In genomic region chr22:38645430-38645829, GRCh38 we compare ENCODE assay signal across 16 cellular contexts. TPM values are rescaled to one million over a fixed set of nuclear protein-coding genes. Genes with fewer than 3 reads are reported as not detected.
DNase-seq lines count a peak whose midpoint lies in the region; ATAC-seq, FAIRE-seq and TF ChIP-seq lines count a peak whose summit lies in the region.
"Had no signal": no experiment of that assay in that cellular context is flagged by ENCODE, and none has a peak within 500 bp of the region (broad histone marks: within the 10 kb centered on the region; RNA-seq: fewer than 3 reads in every experiment).

No MANE protein-coding gene starts in this region.

- no peaks in the 10 kb centered on the region for H3K36me3 Mint-ChIP-seq in effector memory CD8-positive, alpha-beta T cell (ENCODE audit: insufficient read depth)
- H3K36me3 Mint-ChIP-seq: CD14-positive monocyte; CD8-positive, alpha-beta T cell had no signal

- H3K27ac Mint-ChIP-seq in effector memory CD8-positive, alpha-beta T cell, result no peak overlapping the region
- H3K27ac Mint-ChIP-seq: CD14-positive monocyte; CD8-positive, alpha-beta T cell had no signal

- peaks cover 8% of the 10 kb centered on the region for H3K4me1 ChIP-seq in keratinocyte (ENCODE audit: control insufficient read depth, extremely low read depth, insufficient read depth, low read length)
- H3K4me1 ChIP-seq: Caco-2, HAP-1 had no signal

- TF ChIP-seq CTCF in bronchial epithelial cell (IDR thresholded peaks at IDR 0.05; ENCODE audit: insufficient read depth, low read length, severe bottlenecking), result no peak
- no peak for TF ChIP-seq CTCF in keratinocyte (optimal IDR thresholded peaks at IDR 0.05 in 1 of 3, IDR thresholded peaks at IDR 0.05 in 1 of 3, conservative IDR thresholded peaks at IDR 0.05 in 1 of 3; ENCODE audit: extremely low read depth in 1 of 3, insufficient read depth in 2 of 3, low read length in 3 of 3)

- no peak overlapping the region for H3K4me3 ChIP-seq in bronchial epithelial cell (ENCODE audit: low read depth, low read length)
- H3K4me3 ChIP-seq in keratinocyte (ENCODE audit: control insufficient read depth in 2 of 3, extremely low read depth in 1 of 3, insufficient read depth in 2 of 3, low read depth in 1 of 3, low read length in 3 of 3), result no peak overlapping the region
- H3K4me3 ChIP-seq: HAP-1 had no signal

- no peaks in the 10 kb centered on the region for H3K4me1 Mint-ChIP-seq in effector memory CD8-positive, alpha-beta T cell (ENCODE audit: low read depth in 2 of 2)
- H3K4me1 Mint-ChIP-seq: CD14-positive monocyte had no signal

- H3K27me3 Mint-ChIP-seq in effector memory CD8-positive, alpha-beta T cell, result peaks cover 25 to 33% of the 10 kb centered on the region in 2 donors

- H3K36me3 ChIP-seq in bronchial epithelial cell (ENCODE audit: control insufficient read depth, insufficient read depth, low read length) (no peaks in the 10 kb centered on the region), keratinocyte (ENCODE audit: control insufficient read depth in 2 of 2, extremely low read depth in 1 of 2, insufficient read depth in 2 of 2, low read length in 2 of 2) (no peaks in the 10 kb centered on the region)
- H3K36me3 ChIP-seq: HAP-1 had no signal

- H3K79me2 ChIP-seq in keratinocyte (ENCODE audit: control insufficient read depth, insufficient read depth, low read length), result no peaks in the 10 kb centered on the region

- H3K9me1 ChIP-seq in keratinocyte (ENCODE audit: control insufficient read depth, extremely low read depth, insufficient read depth, low read length), result no peaks in the 10 kb centered on the region

- dilution Hi-C loops in keratinocyte (cut with MboI; ENCODE audit: extremely low pct_ligation_motif_present, low sequenced_read_pairs), result no loop called here

- no peaks in the 10 kb centered on the region for H4K20me1 ChIP-seq in keratinocyte (ENCODE audit: control insufficient read depth, extremely low read depth, insufficient read depth, low read length)

- H3K9ac ChIP-seq in keratinocyte (ENCODE audit: control insufficient read depth, extremely low read depth, insufficient read depth, low read length), result no peak overlapping the region

- FAIRE-seq in bronchial epithelial cell (lab: Jason Lieb, UNC), result no peak
- no peak for FAIRE-seq in keratinocyte (lab: Jason Lieb, UNC)
- FAIRE-seq: H1, HepG2, HTR-8/SVneo had no signal

- H3K27ac ChIP-seq in keratinocyte (ENCODE audit: control insufficient read depth, insufficient read depth, low read length), result no peak overlapping the region
- H3K27ac ChIP-seq: 22Rv1 had no signal

- H3K27me3 ChIP-seq in bronchial epithelial cell (ENCODE audit: control insufficient read depth, insufficient read depth, low read length), result no peaks in the 10 kb centered on the region
- H3K27me3 ChIP-seq in keratinocyte (ENCODE audit: control insufficient read depth, extremely low read depth, insufficient read depth, low read length), result no peaks in the 10 kb centered on the region

- no peak for ATAC-seq in effector memory CD8-positive, alpha-beta T cell (replicated peaks)
- no peak for ATAC-seq in GM18505 (IDR thresholded peaks at IDR 0.05; ENCODE audit: unreplicated experiment)
- ATAC-seq: CD8-positive, alpha-beta T cell; HepG2 had no signal

- peak overlapping the region; percentile 57 for H3K4me2 ChIP-seq in keratinocyte (ENCODE audit: control insufficient read depth, extremely low read depth, insufficient read depth, low read depth, low read length)

- TF ChIP-seq POLR2A in GM18505 (IDR thresholded peaks at IDR 0.05; ENCODE audit: borderline replicate concordance, extremely low read depth, insufficient read depth, insufficient read length), result no peak

- H2AFZ ChIP-seq in keratinocyte (ENCODE audit: control insufficient read depth, low read length), result peak overlapping the region; percentile 49

- H3K9me3 ChIP-seq in keratinocyte (ENCODE audit: control insufficient read depth, low read depth, low read length), result no peaks in the 10 kb centered on the region
- H3K9me3 ChIP-seq: Caco-2, HAP-1 had no signal

- no peak overlapping the region for H3K4me3 Mint-ChIP-seq in effector memory CD8-positive, alpha-beta T cell
- H3K4me3 Mint-ChIP-seq: CD14-positive monocyte; CD8-positive, alpha-beta T cell had no signal

- peak; percentile 31 for DNase-seq in SKM-1 treated with dmso at 0.1 percent for 144 hours (lab: John Stamatoyannopoulos, UW; ENCODE audit: unreplicated experiment)
- DNase-seq in SKM-1 (lab: John Stamatoyannopoulos, UW; ENCODE audit: unreplicated experiment), result no peak
- DNase-seq in bronchial epithelial cell (ENCODE audit: low read depth), result peak; percentile 86
- no peak for DNase-seq in keratinocyte (ENCODE audit: low read depth, low spot score)
- DNase-seq in DMS79 treated with DMSO at 0.1 percent for 48 hours (lab: John Stamatoyannopoulos, UW), result no peak
- DNase-seq in effector memory CD8-positive, alpha-beta T cell, result no peak
- DNase-seq: Caco-2; CD8-positive, alpha-beta T cell; GF-D8 had no signal

- no peaks in the 10 kb centered on the region for H3K9me3 Mint-ChIP-seq in effector memory CD8-positive, alpha-beta T cell
- H3K9me3 Mint-ChIP-seq: CD8-positive, alpha-beta T cell had no signal

RNA-seq across cellular contexts. Expression of gene FAM227A, which starts 10.8 kb away (rescaled TPM):
- total RNA-seq in bronchial epithelial cell, result 0.26 and 0.38 TPM in 2 replicates
- 0.54 to 1.1 TPM (median 0.94 TPM) in 3 replicates for polyA plus RNA-seq in keratinocyte
- polyA plus RNA-seq in keratinocyte (2011; ENCODE audit: low read depth), result 0.31 TPM
- polyA plus RNA-seq in keratinocyte (2011; cell fraction: cytosol; rRNA removed), result 0.12 and 0.17 TPM in 2 replicates
- 4.1 and 6.7 TPM in 2 replicates for polyA plus RNA-seq in keratinocyte (2011; cell fraction: nucleus; rRNA removed)
- 0.18 and 0.42 TPM in 2 replicates for polyA plus RNA-seq in keratinocyte (2012; ENCODE audit: low replicate concordance)
- 0.40 to 7.9 TPM in 2 of 3 replicates, not detected in the other for polyA minus RNA-seq in keratinocyte
- polyA minus RNA-seq in keratinocyte (2011; cell fraction: cytosol; rRNA and poly(A)+ RNA removed), result not detected
- polyA minus RNA-seq in keratinocyte (2011; cell fraction: nucleus; rRNA and poly(A)+ RNA removed), result 1.5 and 3.5 TPM in 2 replicates
- polyA plus RNA-seq: CD14-positive monocyte had no signal

RNA-seq across cellular contexts. Expression of gene CBY1, which starts 11.0 kb away (rescaled TPM):
- total RNA-seq in bronchial epithelial cell, result 16.1 and 22.0 TPM in 2 replicates
- polyA plus RNA-seq in keratinocyte, result 39.5 to 45.0 TPM (median 40.3 TPM) in 3 replicates
- polyA plus RNA-seq in keratinocyte (2011; ENCODE audit: low read depth), result 18.5 TPM
- 30.3 and 34.5 TPM in 2 replicates for polyA plus RNA-seq in keratinocyte (2011; cell fraction: cytosol; rRNA removed)
- 24.3 and 24.5 TPM in 2 replicates for polyA plus RNA-seq in keratinocyte (2011; cell fraction: nucleus; rRNA removed)
- 21.4 and 36.6 TPM in 2 replicates for polyA plus RNA-seq in keratinocyte (2012; ENCODE audit: low replicate concordance)
- polyA minus RNA-seq in keratinocyte, result 11.8 to 24.6 TPM (median 16.6 TPM) in 3 replicates
- polyA minus RNA-seq in keratinocyte (2011; cell fraction: cytosol; rRNA and poly(A)+ RNA removed), result 7.9 TPM
- polyA minus RNA-seq in keratinocyte (2011; cell fraction: nucleus; rRNA and poly(A)+ RNA removed), result 5.1 and 12.6 TPM in 2 replicates

RNA-seq across cellular contexts. Expression of gene TOMM22, which starts 36.3 kb away (rescaled TPM):
- total RNA-seq in bronchial epithelial cell, result 42.9 and 70.0 TPM in 2 replicates
- polyA plus RNA-seq in keratinocyte, result 45.3 to 85.6 TPM (median 81.8 TPM) in 3 replicates
- polyA plus RNA-seq in keratinocyte (2011; ENCODE audit: low read depth), result 22.0 TPM
- polyA plus RNA-seq in keratinocyte (2011; cell fraction: cytosol; rRNA removed), result 55.9 and 94.3 TPM in 2 replicates
- 23.1 and 24.1 TPM in 2 replicates for polyA plus RNA-seq in keratinocyte (2011; cell fraction: nucleus; rRNA removed)
- polyA plus RNA-seq in keratinocyte (2012; ENCODE audit: low replicate concordance), result 48.1 and 71.8 TPM in 2 replicates
- polyA minus RNA-seq in keratinocyte, result 20.3 to 50.9 TPM (median 35.2 TPM) in 3 replicates
- polyA minus RNA-seq in keratinocyte (2011; cell fraction: cytosol; rRNA and poly(A)+ RNA removed), result 41.4 TPM
- polyA minus RNA-seq in keratinocyte (2011; cell fraction: nucleus; rRNA and poly(A)+ RNA removed), result 5.1 and 9.5 TPM in 2 replicates

RNA-seq across cellular contexts. Expression of gene JOSD1, which starts 55.3 kb away (rescaled TPM):
- total RNA-seq in bronchial epithelial cell, result 123 and 147 TPM in 2 replicates
- polyA plus RNA-seq in keratinocyte, result 23.8 to 40.7 TPM (median 32.6 TPM) in 3 replicates
- 6.0 TPM for polyA plus RNA-seq in keratinocyte (2011; ENCODE audit: low read depth)
- 29.7 and 32.1 TPM in 2 replicates for polyA plus RNA-seq in keratinocyte (2011; cell fraction: cytosol; rRNA removed)
- 39.0 and 39.2 TPM in 2 replicates for polyA plus RNA-seq in keratinocyte (2011; cell fraction: nucleus; rRNA removed)
- 20.6 and 34.6 TPM in 2 replicates for polyA plus RNA-seq in keratinocyte (2012; ENCODE audit: low replicate concordance)
- 23.5 to 56.9 TPM (median 33.5 TPM) in 3 replicates for polyA minus RNA-seq in keratinocyte
- polyA minus RNA-seq in keratinocyte (2011; cell fraction: cytosol; rRNA and poly(A)+ RNA removed), result 38.6 TPM
- polyA minus RNA-seq in keratinocyte (2011; cell fraction: nucleus; rRNA and poly(A)+ RNA removed), result 19.1 and 31.5 TPM in 2 replicates

Comparison
In these comparisons a context has a peak if more than half of its experiments do, and no peak if none do; other contexts are left out.
1. DNase-seq: peak in SKM-1 treated with dmso at 0.1 percent for 144 hours (single experiment) and bronchial epithelial cell (single experiment); none in SKM-1 (single experiment), keratinocyte (single experiment), DMS79 treated with DMSO at 0.1 percent for 48 hours (single experiment) and effector memory CD8-positive, alpha-beta T cell (0 of 3).